In the genomic region with DNA sequence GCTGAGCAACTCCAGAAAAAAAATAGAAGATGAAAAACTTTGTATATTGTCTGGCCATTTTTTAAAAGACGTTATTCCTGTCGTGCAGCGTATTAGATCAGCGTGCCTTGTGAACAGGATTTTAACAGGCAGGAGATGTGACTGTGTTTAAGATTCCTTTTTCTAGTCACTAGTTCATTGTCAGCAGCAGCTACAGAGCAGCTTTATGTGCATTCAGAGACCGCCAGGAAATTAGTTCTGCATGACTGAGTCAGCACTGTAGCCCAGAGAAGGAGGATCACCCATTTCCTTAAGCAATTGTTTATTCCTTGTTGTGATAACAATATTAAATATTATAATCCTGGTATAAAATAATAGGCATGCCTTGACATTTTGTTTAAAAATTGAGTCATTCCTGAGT, we compare ENCODE assay signal across 9 cellular contexts.
DNase-seq lines count a peak whose midpoint lies in the region; TF ChIP-seq lines count a peak whose summit lies in the region.
"Had no signal": no experiment of that assay in that cellular context is flagged by ENCODE, and none has a peak within 500 bp of the region (broad histone marks: within the 10 kb centered on the region; RNA-seq: fewer than 3 reads in every experiment).

No MANE protein-coding gene starts in this region.

- H3K9me3 Mint-ChIP-seq in neural crest cell, result no peaks in the 10 kb centered on the region
- H3K9me3 Mint-ChIP-seq in activated naive CD4-positive, alpha-beta T cell treated with anti-CD3 and anti-CD28 coated beads for 36 hours, result no peaks in the 10 kb centered on the region

- peaks cover 18% of the 10 kb centered on the region for H3K4me1 Mint-ChIP-seq in neural crest cell
- no peaks in the 10 kb centered on the region for H3K4me1 Mint-ChIP-seq in activated naive CD4-positive, alpha-beta T cell treated with anti-CD3 and anti-CD28 coated beads for 36 hours (ENCODE audit: low read depth)

- H3K27me3 Mint-ChIP-seq in neural crest cell (ENCODE audit: low read depth), result peaks cover 4% of the 10 kb centered on the region
- no peaks in the 10 kb centered on the region for H3K27me3 Mint-ChIP-seq in activated naive CD4-positive, alpha-beta T cell treated with anti-CD3 and anti-CD28 coated beads for 36 hours (ENCODE audit: low read depth)
- H3K27me3 Mint-ChIP-seq: activated T-cell treated with anti-CD3 and anti-CD28 coated beads, Interleukin-2, amount 50 U/mL, for 24 hours had no signal

- DNase-seq in NCI-H2107 treated with DMSO at 0.1 percent for 48 hours (lab: John Stamatoyannopoulos, UW; ENCODE audit: unreplicated experiment) (peak; percentile 70), astrocyte of the hippocampus (ENCODE audit: low read depth, low spot score) (peak; percentile 79), neural crest cell (ENCODE audit: low read depth, low spot score) (peak; percentile 34), Kasumi-1 (lab: John Stamatoyannopoulos, UW) (no peak), HuH-7.5 (ENCODE audit: low spot score) (no peak), SIG-M5 (lab: John Stamatoyannopoulos, UW) (no peak)
- DNase-seq in activated naive CD4-positive, alpha-beta T cell treated with anti-CD3 and anti-CD28 coated beads for 36 hours, result no peak
- DNase-seq: activated T-cell treated with anti-CD3 and anti-CD28 coated beads, Interleukin-2, amount 50 U/mL, for 24 hours had no signal

- CTCF ChIA-PET in activated naive CD4-positive, alpha-beta T cell treated with anti-CD3 and anti-CD28 coated beads for 36 hours (lab: Charles Lee), result no interaction called here

- TF ChIP-seq CTCF in neural crest cell (conservative IDR thresholded peaks at IDR 0.05), result no peak

- no peaks in the 10 kb centered on the region for H3K36me3 ChIP-seq in ES-I3 (ENCODE audit: insufficient read depth, low read length)

- H3K27ac Mint-ChIP-seq in neural crest cell (ENCODE audit: unreplicated experiment), result peak overlapping the region; percentile 45
- H3K27ac Mint-ChIP-seq in activated naive CD4-positive, alpha-beta T cell treated with anti-CD3 and anti-CD28 coated beads for 36 hours, result no peak overlapping the region
- H3K27ac Mint-ChIP-seq: activated T-cell treated with anti-CD3 and anti-CD28 coated beads, Interleukin-2, amount 50 U/mL, for 24 hours had no signal

- no peaks in the 10 kb centered on the region for H3K36me3 Mint-ChIP-seq in neural crest cell (ENCODE audit: low read depth)
- H3K36me3 Mint-ChIP-seq in activated naive CD4-positive, alpha-beta T cell treated with anti-CD3 and anti-CD28 coated beads for 36 hours (ENCODE audit: low read depth), result no peaks in the 10 kb centered on the region

- peaks cover 7% of the 10 kb centered on the region; the same call in 1 of the 2 replicates for H3K4me1 ChIP-seq in ES-I3 (ENCODE audit: insufficient read depth, low read length)

- intact Hi-C loops in activated naive CD4-positive, alpha-beta T cell treated with anti-CD3 and anti-CD28 coated beads for 36 hours (cut with micrococcal nuclease), result no loop called here

- peak overlapping the region; percentile 55 for H3K4me3 Mint-ChIP-seq in neural crest cell
- H3K4me3 Mint-ChIP-seq in activated naive CD4-positive, alpha-beta T cell treated with anti-CD3 and anti-CD28 coated beads for 36 hours, result no peak overlapping the region
- H3K4me3 Mint-ChIP-seq: activated T-cell treated with anti-CD3 and anti-CD28 coated beads, Interleukin-2, amount 50 U/mL, for 24 hours had no signal

- peak overlapping the region; percentile 14; the same call in 1 of the 2 replicates for H3K9ac ChIP-seq in ES-I3 (ENCODE audit: low read depth, low read length)

- H3K9me3 ChIP-seq in ES-I3 (ENCODE audit: control insufficient read depth, insufficient read depth, low read length), result no peaks in the 10 kb centered on the region

Comparison
In these comparisons a context has a peak if more than half of its experiments do, and no peak if none do; other contexts are left out.
1. DNase-seq: peak in NCI-H2107 treated with DMSO at 0.1 percent for 48 hours (single experiment), astrocyte of the hippocampus (single experiment) and neural crest cell (single experiment); none in Kasumi-1 (0 of 2), HuH-7.5 (single experiment), activated naive CD4-positive, alpha-beta T cell treated with anti-CD3 and anti-CD28 coated beads for 36 hours (single experiment) and SIG-M5 (single experiment).